In genomic region chr3:4768521-4768920, GRCh38 we compare ENCODE assay signal across 1 cellular context.
TF ChIP-seq lines count a peak whose summit lies in the region.

No MANE protein-coding gene starts in this region.

TF ChIP-seq in HEK293T, 16 proteins besides CTCF, POLR2A, EP300 and RAD21 (continued from another document):
- TF ChIP-seq FOXM1 (IDR thresholded peaks at IDR 0.05; ENCODE audit: borderline replicate concordance) (no peak), ELF4 (IDR thresholded peaks at IDR 0.05) (no peak), ARNT (IDR thresholded peaks at IDR 0.05) (no peak), FOXA1 (IDR thresholded peaks at IDR 0.05) (no peak), SP1 (IDR thresholded peaks at IDR 0.05) (no peak)
